ENCODE assay signal across 10 cellular contexts in the genomic region with DNA sequence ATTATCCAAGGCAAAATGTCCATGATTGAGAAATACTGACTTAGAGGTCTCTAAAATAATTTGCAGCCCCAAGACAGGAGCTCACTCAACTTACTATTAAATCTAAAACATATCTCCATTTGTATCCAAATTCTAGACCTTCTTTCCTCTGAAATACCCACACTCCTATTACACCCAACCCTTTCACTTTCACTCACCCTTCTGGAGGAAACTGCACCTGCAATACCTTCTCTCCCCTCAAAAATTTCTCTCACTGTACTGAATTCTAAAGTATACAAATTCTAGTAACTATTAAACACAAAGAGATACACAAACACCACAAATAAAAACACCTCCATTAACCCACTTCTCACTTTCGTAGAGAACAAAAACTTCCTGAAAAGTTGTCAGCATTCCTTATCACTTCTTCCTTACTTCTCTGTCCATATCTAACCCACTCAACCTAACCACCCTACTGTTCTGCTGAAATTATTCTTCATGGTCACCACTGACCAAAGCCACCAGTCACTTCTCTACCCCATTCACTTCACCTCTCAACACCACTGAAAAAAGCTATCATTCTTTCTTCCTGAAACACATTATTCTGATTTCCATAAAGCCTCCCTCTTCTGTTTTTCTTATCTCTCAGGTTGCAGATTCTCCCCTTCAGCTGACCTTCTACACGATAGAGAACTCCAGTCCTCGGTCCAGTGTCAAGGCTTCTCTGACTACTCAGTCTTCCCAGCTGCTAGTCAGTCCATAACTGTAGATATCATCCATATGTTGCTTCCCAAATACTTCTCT. TPM values are rescaled to one million over a fixed set of nuclear protein-coding genes. Genes with fewer than 3 reads are reported as not detected.
A peak's percentile ranks its signal among the peaks of the same experiment; 100 is the strongest.
DNase-seq lines count a peak whose midpoint lies in the region; ATAC-seq and FAIRE-seq lines count a peak whose summit lies in the region.
"Had no signal": no experiment of that assay in that cellular context is flagged by ENCODE, and none has a peak within 500 bp of the region (broad histone marks: within the 10 kb centered on the region; RNA-seq: fewer than 3 reads in every experiment).

No MANE protein-coding gene starts in this region.

- intact Hi-C loops in Right ventricle myocardium superior (cut with DNase I) = no loop called here
- intact Hi-C loops in left ventricle myocardium superior (cut with micrococcal nuclease) = no loop called here

- ATAC-seq in Right ventricle myocardium superior (ENCODE audit: poor library complexity) = peak; percentile 20
- ATAC-seq in left ventricle myocardium superior = no peak
- peak; percentile 72 for ATAC-seq in HG02884 (IDR thresholded peaks at IDR 0.05; ENCODE audit: unreplicated experiment)

- DNase-seq in Right ventricle myocardium superior (no peak), left ventricle myocardium superior (no peak), OCI-M2 (lab: John Stamatoyannopoulos, UW; ENCODE audit: unreplicated experiment) (peak; percentile 62), urothelium cell line (ENCODE audit: low spot score) (no peak), GF-D8 (lab: John Stamatoyannopoulos, UW) (no peak), DMS53 (lab: John Stamatoyannopoulos, UW) (no peak)
- DNase-seq in stimulated activated CD4-positive, alpha-beta T cell treated with anti-CD3 and anti-CD28 coated beads, Interleukin-4, amount 100 ng/mL, for 24 hours = no peak
- DNase-seq: ACHN, transverse colon had no signal

- FAIRE-seq in urothelium cell line (lab: Jason Lieb, UNC) = no peak

RNA-seq across cellular contexts. Expression of a gene that starts 12.0 kb away (rescaled TPM):
- total RNA-seq in Right ventricle myocardium superior (46.3 TPM), left ventricle myocardium superior (49.5 TPM)
